In the genomic region with DNA sequence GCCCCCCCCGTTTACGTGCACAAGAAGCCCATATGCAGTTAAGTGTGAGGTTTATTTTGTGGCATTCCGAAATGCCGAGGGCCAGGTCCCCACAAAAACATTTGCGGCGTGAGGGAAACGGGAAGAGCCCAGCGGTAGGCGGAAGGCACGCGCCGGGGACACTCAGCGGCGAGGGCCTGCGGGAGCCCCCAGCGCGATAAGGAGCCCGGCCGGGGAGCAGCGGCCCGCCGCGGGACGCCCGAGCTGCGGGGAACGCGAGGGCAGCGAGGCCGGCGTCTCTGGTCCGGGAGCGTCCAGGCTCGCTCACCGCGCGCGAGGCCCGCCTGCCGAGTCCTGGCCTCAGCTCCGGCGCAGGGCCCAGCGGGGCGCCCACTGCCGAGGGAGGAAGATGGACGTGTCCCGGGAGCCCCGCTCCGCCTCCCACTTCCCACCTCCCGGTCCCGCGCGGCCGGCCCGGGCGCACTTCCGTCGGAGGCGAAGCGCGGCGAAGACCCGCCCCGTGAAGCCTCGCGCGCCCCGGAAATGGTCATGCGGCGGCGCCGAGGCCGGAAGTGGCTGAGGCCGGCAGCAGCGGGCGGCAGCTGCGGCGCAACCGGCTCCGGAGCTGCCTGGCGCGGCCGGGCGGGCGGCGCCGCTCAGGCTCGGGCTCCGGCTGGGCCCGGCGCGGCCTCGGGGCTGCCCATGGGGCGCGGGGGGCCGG, we compare ENCODE assay signal across 1 cellular context.
TF ChIP-seq lines count a peak whose summit lies in the region.

A gene with protein sequence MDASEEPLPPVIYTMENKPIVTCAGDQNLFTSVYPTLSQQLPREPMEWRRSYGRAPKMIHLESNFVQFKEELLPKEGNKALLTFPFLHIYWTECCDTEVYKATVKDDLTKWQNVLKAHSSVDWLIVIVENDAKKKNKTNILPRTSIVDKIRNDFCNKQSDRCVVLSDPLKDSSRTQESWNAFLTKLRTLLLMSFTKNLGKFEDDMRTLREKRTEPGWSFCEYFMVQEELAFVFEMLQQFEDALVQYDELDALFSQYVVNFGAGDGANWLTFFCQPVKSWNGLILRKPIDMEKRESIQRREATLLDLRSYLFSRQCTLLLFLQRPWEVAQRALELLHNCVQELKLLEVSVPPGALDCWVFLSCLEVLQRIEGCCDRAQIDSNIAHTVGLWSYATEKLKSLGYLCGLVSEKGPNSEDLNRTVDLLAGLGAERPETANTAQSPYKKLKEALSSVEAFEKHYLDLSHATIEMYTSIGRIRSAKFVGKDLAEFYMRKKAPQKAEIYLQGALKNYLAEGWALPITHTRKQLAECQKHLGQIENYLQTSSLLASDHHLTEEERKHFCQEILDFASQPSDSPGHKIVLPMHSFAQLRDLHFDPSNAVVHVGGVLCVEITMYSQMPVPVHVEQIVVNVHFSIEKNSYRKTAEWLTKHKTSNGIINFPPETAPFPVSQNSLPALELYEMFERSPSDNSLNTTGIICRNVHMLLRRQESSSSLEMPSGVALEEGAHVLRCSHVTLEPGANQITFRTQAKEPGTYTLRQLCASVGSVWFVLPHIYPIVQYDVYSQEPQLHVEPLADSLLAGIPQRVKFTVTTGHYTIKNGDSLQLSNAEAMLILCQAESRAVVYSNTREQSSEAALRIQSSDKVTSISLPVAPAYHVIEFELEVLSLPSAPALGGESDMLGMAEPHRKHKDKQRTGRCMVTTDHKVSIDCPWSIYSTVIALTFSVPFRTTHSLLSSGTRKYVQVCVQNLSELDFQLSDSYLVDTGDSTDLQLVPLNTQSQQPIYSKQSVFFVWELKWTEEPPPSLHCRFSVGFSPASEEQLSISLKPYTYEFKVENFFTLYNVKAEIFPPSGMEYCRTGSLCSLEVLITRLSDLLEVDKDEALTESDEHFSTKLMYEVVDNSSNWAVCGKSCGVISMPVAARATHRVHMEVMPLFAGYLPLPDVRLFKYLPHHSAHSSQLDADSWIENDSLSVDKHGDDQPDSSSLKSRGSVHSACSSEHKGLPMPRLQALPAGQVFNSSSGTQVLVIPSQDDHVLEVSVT (plus strand): TSS at position 536 of the 700 bp plus-strand sequence. CDS start 185 bp downstream, outside the sequence.

TF ChIP-seq in GM12878, 131 proteins besides CTCF, POLR2A, EP300 and RAD21 (continued from another document and continues in another):
- TF ChIP-seq, protein P1, sequence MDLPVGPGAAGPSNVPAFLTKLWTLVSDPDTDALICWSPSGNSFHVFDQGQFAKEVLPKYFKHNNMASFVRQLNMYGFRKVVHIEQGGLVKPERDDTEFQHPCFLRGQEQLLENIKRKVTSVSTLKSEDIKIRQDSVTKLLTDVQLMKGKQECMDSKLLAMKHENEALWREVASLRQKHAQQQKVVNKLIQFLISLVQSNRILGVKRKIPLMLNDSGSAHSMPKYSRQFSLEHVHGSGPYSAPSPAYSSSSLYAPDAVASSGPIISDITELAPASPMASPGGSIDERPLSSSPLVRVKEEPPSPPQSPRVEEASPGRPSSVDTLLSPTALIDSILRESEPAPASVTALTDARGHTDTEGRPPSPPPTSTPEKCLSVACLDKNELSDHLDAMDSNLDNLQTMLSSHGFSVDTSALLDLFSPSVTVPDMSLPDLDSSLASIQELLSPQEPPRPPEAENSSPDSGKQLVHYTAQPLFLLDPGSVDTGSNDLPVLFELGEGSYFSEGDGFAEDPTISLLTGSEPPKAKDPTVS (IDR thresholded peaks at IDR 0.05; ENCODE audit: low read depth, low read length): no peak
- TF ChIP-seq SUPT20H (IDR thresholded peaks at IDR 0.05; ENCODE audit: borderline replicate concordance, control insufficient read depth, low read depth, low read length): no peak
- TF ChIP-seq, protein P2, sequence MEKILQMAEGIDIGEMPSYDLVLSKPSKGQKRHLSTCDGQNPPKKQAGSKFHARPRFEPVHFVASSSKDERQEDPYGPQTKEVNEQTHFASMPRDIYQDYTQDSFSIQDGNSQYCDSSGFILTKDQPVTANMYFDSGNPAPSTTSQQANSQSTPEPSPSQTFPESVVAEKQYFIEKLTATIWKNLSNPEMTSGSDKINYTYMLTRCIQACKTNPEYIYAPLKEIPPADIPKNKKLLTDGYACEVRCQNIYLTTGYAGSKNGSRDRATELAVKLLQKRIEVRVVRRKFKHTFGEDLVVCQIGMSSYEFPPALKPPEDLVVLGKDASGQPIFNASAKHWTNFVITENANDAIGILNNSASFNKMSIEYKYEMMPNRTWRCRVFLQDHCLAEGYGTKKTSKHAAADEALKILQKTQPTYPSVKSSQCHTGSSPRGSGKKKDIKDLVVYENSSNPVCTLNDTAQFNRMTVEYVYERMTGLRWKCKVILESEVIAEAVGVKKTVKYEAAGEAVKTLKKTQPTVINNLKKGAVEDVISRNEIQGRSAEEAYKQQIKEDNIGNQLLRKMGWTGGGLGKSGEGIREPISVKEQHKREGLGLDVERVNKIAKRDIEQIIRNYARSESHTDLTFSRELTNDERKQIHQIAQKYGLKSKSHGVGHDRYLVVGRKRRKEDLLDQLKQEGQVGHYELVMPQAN (conservative IDR thresholded peaks at IDR 0.05): peak; percentile 80
- peak; percentile 26; the same call in 1 of the 2 replicates for TF ChIP-seq RUNX3 (IDR thresholded peaks at IDR 0.05; ENCODE audit: low read length)
- 0 out of 2 replicates have a peak, but pooled peaks have one; percentile 37 for TF ChIP-seq ZNF24 (IDR thresholded peaks at IDR 0.05)
- TF ChIP-seq HDGF (IDR thresholded peaks at IDR 0.05): no peak
- peak; percentile 87 for TF ChIP-seq LARP7 (IDR thresholded peaks at IDR 0.05)
- peak; percentile 85 for TF ChIP-seq POLR2AphosphoS5 (IDR thresholded peaks at IDR 0.05; ENCODE audit: low read length)
- no peak for TF ChIP-seq IRF4 (IDR thresholded peaks at IDR 0.05; ENCODE audit: low read depth, low read length)
- TF ChIP-seq, protein P3, sequence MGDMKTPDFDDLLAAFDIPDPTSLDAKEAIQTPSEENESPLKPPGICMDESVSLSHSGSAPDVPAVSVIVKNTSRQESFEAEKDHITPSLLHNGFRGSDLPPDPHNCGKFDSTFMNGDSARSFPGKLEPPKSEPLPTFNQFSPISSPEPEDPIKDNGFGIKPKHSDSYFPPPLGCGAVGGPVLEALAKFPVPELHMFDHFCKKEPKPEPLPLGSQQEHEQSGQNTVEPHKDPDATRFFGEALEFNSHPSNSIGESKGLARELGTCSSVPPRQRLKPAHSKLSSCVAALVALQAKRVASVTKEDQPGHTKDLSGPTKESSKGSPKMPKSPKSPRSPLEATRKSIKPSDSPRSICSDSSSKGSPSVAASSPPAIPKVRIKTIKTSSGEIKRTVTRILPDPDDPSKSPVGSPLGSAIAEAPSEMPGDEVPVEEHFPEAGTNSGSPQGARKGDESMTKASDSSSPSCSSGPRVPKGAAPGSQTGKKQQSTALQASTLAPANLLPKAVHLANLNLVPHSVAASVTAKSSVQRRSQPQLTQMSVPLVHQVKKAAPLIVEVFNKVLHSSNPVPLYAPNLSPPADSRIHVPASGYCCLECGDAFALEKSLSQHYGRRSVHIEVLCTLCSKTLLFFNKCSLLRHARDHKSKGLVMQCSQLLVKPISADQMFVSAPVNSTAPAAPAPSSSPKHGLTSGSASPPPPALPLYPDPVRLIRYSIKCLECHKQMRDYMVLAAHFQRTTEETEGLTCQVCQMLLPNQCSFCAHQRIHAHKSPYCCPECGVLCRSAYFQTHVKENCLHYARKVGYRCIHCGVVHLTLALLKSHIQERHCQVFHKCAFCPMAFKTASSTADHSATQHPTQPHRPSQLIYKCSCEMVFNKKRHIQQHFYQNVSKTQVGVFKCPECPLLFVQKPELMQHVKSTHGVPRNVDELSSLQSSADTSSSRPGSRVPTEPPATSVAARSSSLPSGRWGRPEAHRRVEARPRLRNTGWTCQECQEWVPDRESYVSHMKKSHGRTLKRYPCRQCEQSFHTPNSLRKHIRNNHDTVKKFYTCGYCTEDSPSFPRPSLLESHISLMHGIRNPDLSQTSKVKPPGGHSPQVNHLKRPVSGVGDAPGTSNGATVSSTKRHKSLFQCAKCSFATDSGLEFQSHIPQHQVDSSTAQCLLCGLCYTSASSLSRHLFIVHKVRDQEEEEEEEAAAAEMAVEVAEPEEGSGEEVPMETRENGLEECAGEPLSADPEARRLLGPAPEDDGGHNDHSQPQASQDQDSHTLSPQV (IDR thresholded peaks at IDR 0.05): 0 out of 2 replicates have a peak, but pooled peaks have one; percentile 54
- TF ChIP-seq YY1 (IDR thresholded peaks at IDR 0.05; ENCODE audit: low read depth, low read length): peak; percentile 41
- TF ChIP-seq, protein P4, sequence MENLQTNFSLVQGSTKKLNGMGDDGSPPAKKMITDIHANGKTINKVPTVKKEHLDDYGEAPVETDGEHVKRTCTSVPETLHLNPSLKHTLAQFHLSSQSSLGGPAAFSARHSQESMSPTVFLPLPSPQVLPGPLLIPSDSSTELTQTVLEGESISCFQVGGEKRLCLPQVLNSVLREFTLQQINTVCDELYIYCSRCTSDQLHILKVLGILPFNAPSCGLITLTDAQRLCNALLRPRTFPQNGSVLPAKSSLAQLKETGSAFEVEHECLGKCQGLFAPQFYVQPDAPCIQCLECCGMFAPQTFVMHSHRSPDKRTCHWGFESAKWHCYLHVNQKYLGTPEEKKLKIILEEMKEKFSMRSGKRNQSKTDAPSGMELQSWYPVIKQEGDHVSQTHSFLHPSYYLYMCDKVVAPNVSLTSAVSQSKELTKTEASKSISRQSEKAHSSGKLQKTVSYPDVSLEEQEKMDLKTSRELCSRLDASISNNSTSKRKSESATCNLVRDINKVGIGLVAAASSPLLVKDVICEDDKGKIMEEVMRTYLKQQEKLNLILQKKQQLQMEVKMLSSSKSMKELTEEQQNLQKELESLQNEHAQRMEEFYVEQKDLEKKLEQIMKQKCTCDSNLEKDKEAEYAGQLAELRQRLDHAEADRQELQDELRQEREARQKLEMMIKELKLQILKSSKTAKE (IDR thresholded peaks at IDR 0.05; ENCODE audit: low read depth, poor library complexity, severe bottlenecking): no peak
- no peak for TF ChIP-seq NRF1 (conservative IDR thresholded peaks at IDR 0.05; ENCODE audit: low read depth, low read length)
- TF ChIP-seq NR2C2 (IDR thresholded peaks at IDR 0.05; ENCODE audit: borderline replicate concordance, control insufficient read depth, insufficient read length, low read depth): no peak
- TF ChIP-seq, protein P5, sequence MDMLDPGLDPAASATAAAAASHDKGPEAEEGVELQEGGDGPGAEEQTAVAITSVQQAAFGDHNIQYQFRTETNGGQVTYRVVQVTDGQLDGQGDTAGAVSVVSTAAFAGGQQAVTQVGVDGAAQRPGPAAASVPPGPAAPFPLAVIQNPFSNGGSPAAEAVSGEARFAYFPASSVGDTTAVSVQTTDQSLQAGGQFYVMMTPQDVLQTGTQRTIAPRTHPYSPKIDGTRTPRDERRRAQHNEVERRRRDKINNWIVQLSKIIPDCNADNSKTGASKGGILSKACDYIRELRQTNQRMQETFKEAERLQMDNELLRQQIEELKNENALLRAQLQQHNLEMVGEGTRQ (IDR thresholded peaks at IDR 0.05; ENCODE audit: borderline replicate concordance, low read depth, low read length): no peak
- no peak for TF ChIP-seq SREBF1 (IDR thresholded peaks at IDR 0.05; ENCODE audit: low read length)
- TF ChIP-seq MTA2 (IDR thresholded peaks at IDR 0.05; ENCODE audit: low read depth): no peak
- no peak for TF ChIP-seq FOXM1 (IDR thresholded peaks at IDR 0.05; ENCODE audit: low read depth, low read length)
- TF ChIP-seq MEF2A (IDR thresholded peaks at IDR 0.05; ENCODE audit: insufficient read depth, low read depth, low read length): peak; percentile 39; the same call in 1 of the 2 replicates
- TF ChIP-seq CHD2 (IDR thresholded peaks at IDR 0.05; ENCODE audit: borderline replicate concordance, low read depth, low read length): peak; percentile 50; the same call in 1 of the 2 replicates
- TF ChIP-seq, protein P6, sequence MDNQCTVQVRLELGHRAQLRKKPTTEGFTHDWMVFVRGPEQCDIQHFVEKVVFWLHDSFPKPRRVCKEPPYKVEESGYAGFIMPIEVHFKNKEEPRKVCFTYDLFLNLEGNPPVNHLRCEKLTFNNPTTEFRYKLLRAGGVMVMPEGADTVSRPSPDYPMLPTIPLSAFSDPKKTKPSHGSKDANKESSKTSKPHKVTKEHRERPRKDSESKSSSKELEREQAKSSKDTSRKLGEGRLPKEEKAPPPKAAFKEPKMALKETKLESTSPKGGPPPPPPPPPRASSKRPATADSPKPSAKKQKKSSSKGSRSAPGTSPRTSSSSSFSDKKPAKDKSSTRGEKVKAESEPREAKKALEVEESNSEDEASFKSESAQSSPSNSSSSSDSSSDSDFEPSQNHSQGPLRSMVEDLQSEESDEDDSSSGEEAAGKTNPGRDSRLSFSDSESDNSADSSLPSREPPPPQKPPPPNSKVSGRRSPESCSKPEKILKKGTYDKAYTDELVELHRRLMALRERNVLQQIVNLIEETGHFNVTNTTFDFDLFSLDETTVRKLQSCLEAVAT (IDR thresholded peaks at IDR 0.05): no peak
- TF ChIP-seq BACH1 (IDR thresholded peaks at IDR 0.05; ENCODE audit: borderline replicate concordance): peak; percentile 96
- no peak for TF ChIP-seq EED (IDR thresholded peaks at IDR 0.05; ENCODE audit: low read depth)
- TF ChIP-seq TARDBP (IDR thresholded peaks at IDR 0.05; ENCODE audit: borderline replicate concordance): no peak
- TF ChIP-seq HDAC2 (IDR thresholded peaks at IDR 0.05): no peak
- TF ChIP-seq BMI1 (IDR thresholded peaks at IDR 0.05; ENCODE audit: borderline replicate concordance): no peak
- TF ChIP-seq KDM1A (IDR thresholded peaks at IDR 0.05; ENCODE audit: borderline replicate concordance): no peak
- no peak for TF ChIP-seq FOS (IDR thresholded peaks at IDR 0.05; ENCODE audit: borderline replicate concordance, extremely low read depth, insufficient read length)
- peak; percentile 86 for TF ChIP-seq GABPA (IDR thresholded peaks at IDR 0.05; ENCODE audit: low read depth)
- no peak for TF ChIP-seq MTA3 (IDR thresholded peaks at IDR 0.05; ENCODE audit: borderline replicate concordance, low read length)
- no peak for TF ChIP-seq EZH2 (IDR thresholded peaks at IDR 0.05; ENCODE audit: borderline replicate concordance, control insufficient read depth, low read depth, low read length)
- no peak for TF ChIP-seq KAT2A (conservative IDR thresholded peaks at IDR 0.05; ENCODE audit: control insufficient read depth, low read depth, low read length)
- no peak for TF ChIP-seq ZNF274 (IDR thresholded peaks at IDR 0.05; ENCODE audit: insufficient read depth, insufficient read length)
- TF ChIP-seq, protein P7, sequence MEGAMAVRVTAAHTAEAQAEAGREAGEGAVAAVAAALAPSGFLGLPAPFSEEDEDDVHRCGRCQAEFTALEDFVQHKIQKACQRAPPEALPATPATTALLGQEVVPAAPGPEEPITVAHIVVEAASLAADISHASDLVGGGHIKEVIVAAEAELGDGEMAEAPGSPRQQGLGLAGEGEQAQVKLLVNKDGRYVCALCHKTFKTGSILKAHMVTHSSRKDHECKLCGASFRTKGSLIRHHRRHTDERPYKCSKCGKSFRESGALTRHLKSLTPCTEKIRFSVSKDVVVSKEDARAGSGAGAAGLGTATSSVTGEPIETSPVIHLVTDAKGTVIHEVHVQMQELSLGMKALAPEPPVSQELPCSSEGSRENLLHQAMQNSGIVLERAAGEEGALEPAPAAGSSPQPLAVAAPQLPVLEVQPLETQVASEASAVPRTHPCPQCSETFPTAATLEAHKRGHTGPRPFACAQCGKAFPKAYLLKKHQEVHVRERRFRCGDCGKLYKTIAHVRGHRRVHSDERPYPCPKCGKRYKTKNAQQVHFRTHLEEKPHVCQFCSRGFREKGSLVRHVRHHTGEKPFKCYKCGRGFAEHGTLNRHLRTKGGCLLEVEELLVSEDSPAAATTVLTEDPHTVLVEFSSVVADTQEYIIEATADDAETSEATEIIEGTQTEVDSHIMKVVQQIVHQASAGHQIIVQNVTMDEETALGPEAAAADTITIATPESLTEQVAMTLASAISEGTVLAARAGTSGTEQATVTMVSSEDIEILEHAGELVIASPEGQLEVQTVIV (IDR thresholded peaks at IDR 0.05; ENCODE audit: borderline replicate concordance, partially characterized antibody): peak; percentile 27
- TF ChIP-seq ZNF384 (IDR thresholded peaks at IDR 0.05; ENCODE audit: borderline replicate concordance, low read depth, low read length): no peak
- TF ChIP-seq SMC3 (IDR thresholded peaks at IDR 0.05; ENCODE audit: borderline replicate concordance, low read length): no peak
